ENCODE assay signal across 32 cellular contexts in genomic region chr1:157785241-157785640, GRCh38.
"Had no signal": no experiment of that assay in that cellular context is flagged by ENCODE, and none has a peak within 500 bp of the region (broad histone marks: within the 10 kb centered on the region; RNA-seq: fewer than 3 reads in every experiment).

No MANE protein-coding gene starts in this region.

- H3K36me3 ChIP-seq: adrenal gland, cardiac muscle cell, colonic mucosa, esophagus squamous epithelium, heart right ventricle, left ventricle myocardium inferior, pancreas, prostate gland, sigmoid colon, tibial nerve had no signal

- H3K27ac Mint-ChIP-seq: activated naive CD4-positive, alpha-beta T cell treated with anti-CD3 and anti-CD28 coated beads for 36 hours; activated naive CD8-positive, alpha-beta T cell treated with anti-CD3 and anti-CD28 coated beads for 36 hours; naive thymus-derived CD4-positive, alpha-beta T cell had no signal

- H3K4me3 Mint-ChIP-seq: activated naive CD4-positive, alpha-beta T cell treated with anti-CD3 and anti-CD28 coated beads for 36 hours; activated naive CD8-positive, alpha-beta T cell treated with anti-CD3 and anti-CD28 coated beads for 36 hours; naive thymus-derived CD4-positive, alpha-beta T cell had no signal

- H3K27me3 ChIP-seq: adrenal gland, body of pancreas, cardiac muscle cell, colonic mucosa, esophagus squamous epithelium, heart right ventricle, pancreas, sigmoid colon, tibial nerve had no signal

- H3K9me3 ChIP-seq: adrenal gland, body of pancreas, colonic mucosa, esophagus squamous epithelium, pancreas, prostate gland, sigmoid colon, tibial nerve had no signal

- H3K9me3 Mint-ChIP-seq: activated naive CD4-positive, alpha-beta T cell treated with anti-CD3 and anti-CD28 coated beads for 36 hours; activated naive CD8-positive, alpha-beta T cell treated with anti-CD3 and anti-CD28 coated beads for 36 hours had no signal

- H3K4me1 ChIP-seq: adrenal gland, body of pancreas, colonic mucosa, esophagus squamous epithelium, heart right ventricle, left ventricle myocardium inferior, pancreas, prostate gland, sigmoid colon, tibial nerve had no signal

- DNase-seq: activated CD4-positive, alpha-beta T cell treated with anti-CD3 and anti-CD28 coated beads for 48 hours; activated CD4-positive, alpha-beta T cell treated with anti-CD3 and anti-CD28 coated beads, Interleukin-2, amount 50 U/mL, for 48 hours; activated CD8-positive, alpha-beta memory T cell treated with anti-CD3 and anti-CD28 coated beads for 24 hours; activated effector memory CD4-positive, alpha-beta T cell treated with Interleukin-2 at 50 U/mL for 16 hours; activated naive CD4-positive, alpha-beta T cell treated with anti-CD3 and anti-CD28 coated beads for 36 hours; activated naive CD8-positive, alpha-beta T cell treated with anti-CD3 and anti-CD28 coated beads for 36 hours; adrenal gland; aorta; body of pancreas; cerebellar nuclear complex; colonic mucosa; effector CD8-positive, alpha-beta T cell; esophagus squamous epithelium; foreskin melanocyte; heart right ventricle; left ventricle myocardium inferior; naive thymus-derived CD4-positive, alpha-beta T cell; nucleus accumbens; pancreas; sigmoid colon; small intestine; stimulated activated CD4-positive, alpha-beta T cell treated with anti-CD3 and anti-CD28 coated beads, Interleukin-4, amount 100 ng/mL, for 4 hours; stimulated activated CD8-positive, alpha-beta memory T cell treated with anti-CD3 and anti-CD28 coated beads, Interleukin-4, amount 100 ng/mL, for 48 hours; stimulated activated naive CD4-positive, alpha-beta T cell; T-helper 9 cell had no signal

- H3K36me3 Mint-ChIP-seq: naive thymus-derived CD4-positive, alpha-beta T cell had no signal

- H3K27ac ChIP-seq: adrenal gland, body of pancreas, cardiac muscle cell, colonic mucosa, epithelial cell of prostate, esophagus squamous epithelium, heart right ventricle, left ventricle myocardium inferior, pancreas, prostate gland, sigmoid colon, tibial nerve, VCaP had no signal

- ATAC-seq: activated CD4-positive, CD25-positive, alpha-beta regulatory T cell treated with anti-CD3 and anti-CD28 coated beads, Interleukin-2, amount 50 U/mL, for 24 hours; body of pancreas; heart right ventricle; naive thymus-derived CD4-positive, alpha-beta T cell; pancreas had no signal

- H3K4me3 ChIP-seq: adrenal gland, body of pancreas, cardiac muscle cell, colonic mucosa, esophagus squamous epithelium, heart right ventricle, left ventricle myocardium inferior, lung, pancreas, prostate gland, sigmoid colon, tibial nerve had no signal
